9 cellular contexts compared by ENCODE assay signal in the genomic region with DNA sequence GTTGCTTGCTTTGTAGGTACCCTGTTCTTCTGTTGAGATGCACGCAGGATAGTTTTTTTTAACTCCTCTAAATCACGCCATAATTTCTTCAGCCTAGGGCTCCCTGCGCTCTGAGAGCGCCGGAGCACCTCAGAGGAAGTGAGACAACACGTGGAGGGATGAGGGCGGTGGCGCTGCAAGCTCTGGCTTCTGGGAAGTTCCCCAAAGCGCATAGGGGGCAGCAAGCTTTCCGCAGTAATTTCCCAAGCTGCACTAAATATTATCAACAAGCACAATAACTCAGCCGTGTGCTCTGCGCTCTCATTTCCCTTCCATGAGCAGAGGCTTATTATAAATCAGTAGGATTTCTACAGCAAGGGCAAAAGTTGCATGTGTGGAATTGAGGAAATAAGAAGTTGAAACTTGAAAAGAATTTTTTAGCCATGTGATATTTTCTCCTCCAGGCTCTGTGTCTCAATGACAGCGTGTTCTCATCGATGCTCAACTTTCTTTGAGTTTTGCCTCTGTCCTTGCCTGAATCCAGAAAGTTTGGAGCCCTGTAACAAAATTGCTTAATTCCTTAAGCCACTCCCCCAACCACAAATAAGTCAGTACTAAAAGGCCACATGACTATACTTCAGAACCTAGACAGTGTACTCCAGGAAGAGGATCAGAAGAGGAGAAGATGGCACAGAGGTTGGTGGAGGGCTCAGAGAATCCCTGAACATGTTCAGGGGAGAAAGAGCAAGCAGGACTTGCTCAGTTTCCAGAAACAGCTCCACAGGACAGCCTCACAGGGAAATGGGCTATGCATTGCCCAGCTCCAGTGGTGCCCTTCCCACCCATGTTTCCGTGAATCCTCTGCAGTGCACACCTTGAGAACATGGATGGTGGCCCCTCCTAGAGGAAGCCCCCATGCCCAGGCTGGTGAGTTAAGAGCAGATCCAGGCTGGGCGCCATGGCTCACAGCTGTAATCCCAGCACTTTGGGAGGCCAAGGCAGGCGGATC.
DNase-seq lines count a peak whose midpoint lies in the region; ATAC-seq, FAIRE-seq and TF ChIP-seq lines count a peak whose summit lies in the region.
"Had no signal": no experiment of that assay in that cellular context is flagged by ENCODE, and none has a peak within 500 bp of the region (broad histone marks: within the 10 kb centered on the region; RNA-seq: fewer than 3 reads in every experiment).

No MANE protein-coding gene starts in this region.

- H3K36me3 ChIP-seq in astrocyte (ENCODE audit: insufficient read depth, low read length), result no peaks in the 10 kb centered on the region

- POLR2A ChIA-PET in A549 (lab: Yijun Ruan, JAX), result no interaction called here
- POLR2A ChIA-PET in CD4-positive, alpha-beta T cell (lab: Charles Lee), result no interaction called here

- H3K36me3 Mint-ChIP-seq in astrocyte (ENCODE audit: low read depth, unreplicated experiment), result no peaks in the 10 kb centered on the region
- no peaks in the 10 kb centered on the region for H3K36me3 Mint-ChIP-seq in CD4-positive, alpha-beta T cell (ENCODE audit: low read depth)

- ATAC-seq in A549 (peak; percentile 59 to 80; a peak in 3 of 6 replicates), GM19351 (IDR thresholded peaks at IDR 0.05; ENCODE audit: unreplicated experiment) (peak; percentile 95), HG03280 (IDR thresholded peaks at IDR 0.05; ENCODE audit: unreplicated experiment) (peak; percentile 72), GM21619 (IDR thresholded peaks at IDR 0.05; ENCODE audit: unreplicated experiment) (no peak)
- no peak for ATAC-seq in CD4-positive, alpha-beta T cell (ENCODE audit: poor library complexity)

- peak; percentile 4 to 26 for DNase-seq in A549 (ENCODE audit: low read depth in 1 of 2, low spot score in 1 of 2)
- DNase-seq in astrocyte (ENCODE audit: low read depth), result no peak
- DNase-seq in retinal pigment epithelial cell (ENCODE audit: low read depth), result peak; percentile 2
- DNase-seq in CD4-positive, alpha-beta T cell, result no peak
- no peak for DNase-seq in NCI-H2227 (lab: John Stamatoyannopoulos, UW; ENCODE audit: unreplicated experiment)

- H3K4me3 Mint-ChIP-seq in astrocyte (ENCODE audit: unreplicated experiment), result no peak overlapping the region
- no peak overlapping the region for H3K4me3 Mint-ChIP-seq in CD4-positive, alpha-beta T cell

- FAIRE-seq in A549 (lab: Jason Lieb, UNC), result no peak
- FAIRE-seq in astrocyte (lab: Jason Lieb, UNC), result no peak
- FAIRE-seq: islet of Langerhans had no signal

- TF ChIP-seq POLR2A in A549 (IDR thresholded peaks at IDR 0.05; ENCODE audit: low read length), result no peak

- no peak overlapping the region for H3K27ac Mint-ChIP-seq in astrocyte (ENCODE audit: unreplicated experiment)
- H3K27ac Mint-ChIP-seq in CD4-positive, alpha-beta T cell, result no peak overlapping the region

- H3K9ac ChIP-seq in astrocyte (ENCODE audit: low read length), result no peak overlapping the region

- H3K4me1 ChIP-seq in A549, result no peaks in the 10 kb centered on the region
- no peaks in the 10 kb centered on the region for H3K4me1 ChIP-seq in astrocyte (ENCODE audit: insufficient read depth, low read length)

- no peaks in the 10 kb centered on the region for H3K79me2 ChIP-seq in astrocyte (ENCODE audit: insufficient read depth, low read length)

- H2AFZ ChIP-seq in astrocyte (ENCODE audit: low read depth, low read length), result no peak overlapping the region

- H3K27ac ChIP-seq in A549 (no peak overlapping the region), astrocyte (ENCODE audit: low read depth, low read length) (no peak overlapping the region)
- no peak overlapping the region for H3K27ac ChIP-seq in CD4-positive, alpha-beta T cell (ENCODE audit: low read depth, low read length)

- TF ChIP-seq RAD21 in A549 (conservative IDR thresholded peaks at IDR 0.05 in 1 of 2, IDR thresholded peaks at IDR 0.05 in 1 of 2), result no peak

- CTCF ChIA-PET in A549 (lab: Yijun Ruan, JAX), result interaction anchor here (1.4 kb wide), 1 partner anchor 48 kb away, joined by 3 read pairs; no protein-coding TSS in a partner anchor
- CTCF ChIA-PET in CD4-positive, alpha-beta T cell (lab: Charles Lee), result no interaction called here

- H3K27me3 ChIP-seq in astrocyte (ENCODE audit: insufficient read depth, low read length), result no peaks in the 10 kb centered on the region
- no peaks in the 10 kb centered on the region for H3K27me3 ChIP-seq in CD4-positive, alpha-beta T cell (ENCODE audit: control insufficient read depth, insufficient read depth, low read length)

- intact Hi-C loops in CD4-positive, alpha-beta T cell (cut with DNase I, micrococcal nuclease), result no loop called here

- H3K9me3 ChIP-seq in A549 (no peaks in the 10 kb centered on the region), astrocyte (ENCODE audit: insufficient read depth, low read depth, low read length) (no peaks in the 10 kb centered on the region)
- H3K9me3 ChIP-seq in CD4-positive, alpha-beta T cell (ENCODE audit: control insufficient read depth, low read length), result no peaks in the 10 kb centered on the region

- no peak overlapping the region for H3K4me2 ChIP-seq in A549
- peak overlapping the region; percentile 25 for H3K4me2 ChIP-seq in astrocyte (ENCODE audit: low read length)

- TF ChIP-seq EP300 in A549 (IDR thresholded peaks at IDR 0.05), result no peak

- WGBS in A549 (ENCODE audit: missing lambda C conversion rate), result 20% methylated on average over 17 of the region's 17 CpGs

- peaks cover 2% of the 10 kb centered on the region for H3K4me1 Mint-ChIP-seq in astrocyte (ENCODE audit: low read depth, unreplicated experiment)
- H3K4me1 Mint-ChIP-seq in CD4-positive, alpha-beta T cell (ENCODE audit: low read depth), result no peaks in the 10 kb centered on the region

- no peaks in the 10 kb centered on the region for H4K20me1 ChIP-seq in astrocyte (ENCODE audit: insufficient read depth, low read length)

- no peaks in the 10 kb centered on the region for H3K9me3 Mint-ChIP-seq in astrocyte (ENCODE audit: unreplicated experiment)
- no peaks in the 10 kb centered on the region for H3K9me3 Mint-ChIP-seq in CD4-positive, alpha-beta T cell

- TF ChIP-seq CTCF in A549 (IDR thresholded peaks at IDR 0.05) (no peak), astrocyte (IDR thresholded peaks at IDR 0.05; ENCODE audit: insufficient read depth, low read depth, low read length) (no peak), retinal pigment epithelial cell (conservative IDR thresholded peaks at IDR 0.05; ENCODE audit: low read depth, low read length) (peak; percentile 53)
- no peak for TF ChIP-seq CTCF in CD4-positive, alpha-beta T cell (IDR thresholded peaks at IDR 0.05)

- peaks cover 3% of the 10 kb centered on the region for H3K27me3 Mint-ChIP-seq in astrocyte (ENCODE audit: low read depth, unreplicated experiment)
- peaks cover 33% of the 10 kb centered on the region for H3K27me3 Mint-ChIP-seq in CD4-positive, alpha-beta T cell

- H3K4me3 ChIP-seq in A549, result no peak overlapping the region
- H3K4me3 ChIP-seq in astrocyte (ENCODE audit: insufficient read depth, low read depth, low read length), result no peak overlapping the region
- no peak overlapping the region for H3K4me3 ChIP-seq in retinal pigment epithelial cell (ENCODE audit: low read length)

TF ChIP-seq in A549, 52 proteins besides CTCF, POLR2A, EP300 and RAD21:
- TF ChIP-seq ESRRA (IDR thresholded peaks at IDR 0.05; ENCODE audit: borderline replicate concordance, low read length) (no peak), HES2 (IDR thresholded peaks at IDR 0.05) (no peak), ZNF302 (CRISPR knock-in tag; IDR thresholded peaks at IDR 0.05) (no peak), FOSL2 (IDR thresholded peaks at IDR 0.05) (no peak), FOSL2 (CRISPR knock-in tag; IDR thresholded peaks at IDR 0.05) (no peak), JUN (IDR thresholded peaks at IDR 0.05) (no peak), EHF (CRISPR knock-in tag; IDR thresholded peaks at IDR 0.05) (no peak), CEBPB (IDR thresholded peaks at IDR 0.05) (no peak), ZSCAN20 (CRISPR knock-in tag; IDR thresholded peaks at IDR 0.05) (no peak), KDM1A (IDR thresholded peaks at IDR 0.05; ENCODE audit: low read depth) (no peak)
TF ChIP-seq in A549: peak in this region for 0.

Comparison
In these comparisons a context has a peak if more than half of its experiments do, and no peak if none do; other contexts are left out.
1. ATAC-seq: peak in A549 (2 of 2), GM19351 (single experiment) and HG03280 (single experiment); none in CD4-positive, alpha-beta T cell (single experiment) and GM21619 (single experiment).
2. DNase-seq: peak in A549 (2 of 2) and retinal pigment epithelial cell (single experiment); none in astrocyte (single experiment), CD4-positive, alpha-beta T cell (0 of 10) and NCI-H2227 (single experiment).